Comparison of ENCODE assay signal across 20 cellular contexts in genomic region chr19:42360787-42361544, GRCh38. TPM values are rescaled to one million over a fixed set of nuclear protein-coding genes. Genes with fewer than 3 reads are reported as not detected.
DNase-seq lines count a peak whose midpoint lies in the region; ATAC-seq, FAIRE-seq and TF ChIP-seq lines count a peak whose summit lies in the region.
"Had no signal": no experiment of that assay in that cellular context is flagged by ENCODE, and none has a peak within 500 bp of the region (broad histone marks: within the 10 kb centered on the region; RNA-seq: fewer than 3 reads in every experiment).

No MANE protein-coding gene starts in this region.

- CTCF ChIA-PET in K562 (lab: Yijun Ruan, JAX; ENCODE audit: low intra/inter-chr PET ratio) = no interaction called here

- H3K9me3 ChIP-seq in BE2C (no peaks in the 10 kb centered on the region), K562 (replicated peaks; ENCODE audit: control insufficient read depth, insufficient read depth, low read depth, low read length) (peaks cover 2% of the 10 kb centered on the region; the same call in 1 of the 2 replicates)

- no peak overlapping the region for H3K4me3 Mint-ChIP-seq in memory B cell

- DNase-seq in BE2C = peak; percentile 39
- DNase-seq in H7 = peak; percentile 95
- DNase-seq in K562 (ENCODE audit: extremely low read depth in 1 of 4, low spot score in 3 of 4) = peak in 2 of 4 experiments; percentile 28 to 34
- DNase-seq in memory B cell (ENCODE audit: low spot score in 2 of 2) = no peak
- no peak for DNase-seq in NCI-H1048 (lab: John Stamatoyannopoulos, UW)
- DNase-seq: activated CD4-positive, alpha-beta T cell treated with anti-CD3 and anti-CD28 coated beads for 4 hours; KBM-7; NCI-H1092 treated with DMSO at 0.1 percent for 48 hours; NCI-H345; SIG-M5; stimulated activated CD4-positive, alpha-beta T cell treated with anti-CD3 and anti-CD28 coated beads, Interleukin-4, amount 100 ng/mL, for 1 hour had no signal

- no peak for TF ChIP-seq CTCF in BE2C (IDR thresholded peaks at IDR 0.05; ENCODE audit: low read depth, low read length)
- TF ChIP-seq CTCF in K562 (IDR thresholded peaks at IDR 0.05 in 2 of 3, conservative IDR thresholded peaks at IDR 0.05 in 1 of 3; ENCODE audit: insufficient read depth in 2 of 3, low read depth in 1 of 3, low read length in 3 of 3) = peak in 2 of 3 experiments; percentile 8 to 11; a peak in 1 of 6 replicates

- H3K36me3 ChIP-seq in BE2C = peaks cover 20% of the 10 kb centered on the region
- H3K36me3 ChIP-seq in H7 (replicated peaks; ENCODE audit: control insufficient read depth, insufficient read depth, low read length) = peaks cover 7% of the 10 kb centered on the region
- peaks cover 10% of the 10 kb centered on the region; the same call in 2 of the 3 replicates for H3K36me3 ChIP-seq in K562 (ENCODE audit: control insufficient read depth, insufficient read depth, low read length)

- H3K27ac Mint-ChIP-seq in memory B cell = peak overlapping the region; percentile 84

- no peaks in the 10 kb centered on the region; the same call in 1 of the 2 replicates for H3K4me1 ChIP-seq in BE2C
- peaks cover 0 to 23% of the 10 kb centered on the region in 2 experiments; a peak in 2 of 5 replicates for H3K4me1 ChIP-seq in K562 (replicated peaks in 1 of 2; ENCODE audit: control insufficient read depth in 2 of 2, insufficient read depth in 2 of 2, low read length in 2 of 2)

- peaks cover 1% of the 10 kb centered on the region for H3K9me3 Mint-ChIP-seq in memory B cell

- ATAC-seq in K562 = peak; percentile 69
- no peak for ATAC-seq in memory B cell (ENCODE audit: low read depth)
- no peak for ATAC-seq in GM18520 (IDR thresholded peaks at IDR 0.05; ENCODE audit: unreplicated experiment)
- ATAC-seq in HG02763 (IDR thresholded peaks at IDR 0.05; ENCODE audit: unreplicated experiment) = no peak
- no peak for ATAC-seq in esophagus mucosa
- ATAC-seq: left lobe of liver had no signal

- in situ Hi-C loops in K562 (cut with MboI) = no loop called here

- intact Hi-C loops in K562 (cut with micrococcal nuclease) = no loop called here

- WGBS in K562 (ENCODE audit: insufficient coverage, low coverage, missing lambda C conversion rate) = 68% methylated on average over 15 of the region's 16 CpGs

- no peak for TF ChIP-seq RAD21 in K562 (CRISPR knock-in tag; conservative IDR thresholded peaks at IDR 0.05 in 1 of 2, IDR thresholded peaks at IDR 0.05 in 1 of 2)

- POLR2A ChIA-PET in K562 (lab: Yijun Ruan, JAX) = interaction anchor here (0.6 to 1.2 kb wide), 2 partner anchors 18 to 63 kb away, joined by 3 to 6 read pairs; no protein-coding TSS in a partner anchor

- no peak for FAIRE-seq in K562 (lab: Jason Lieb, UNC)
- FAIRE-seq: GM18507, GM19239 had no signal

- H3K27me3 Mint-ChIP-seq in memory B cell = no peaks in the 10 kb centered on the region

- H3K4me1 Mint-ChIP-seq in memory B cell = peaks cover 30% of the 10 kb centered on the region

- no peaks in the 10 kb centered on the region for H3K9me1 ChIP-seq in K562 (ENCODE audit: control insufficient read depth, insufficient read depth, low read length)

- H3K4me2 ChIP-seq in K562 (ENCODE audit: insufficient read depth, low read length) = no peak overlapping the region
- H3K4me2 ChIP-seq: hepatocyte had no signal

- no peak overlapping the region for H3K27ac ChIP-seq in K562 (ENCODE audit: extremely low read depth, low read depth, low read length)
- H3K27ac ChIP-seq: hepatocyte had no signal

- H3K79me2 ChIP-seq in K562 (ENCODE audit: control insufficient read depth, insufficient read depth, low read length) = no peaks in the 10 kb centered on the region
- H3K79me2 ChIP-seq: hepatocyte had no signal

- H3K36me3 Mint-ChIP-seq in memory B cell = peaks cover 11% of the 10 kb centered on the region

- TF ChIP-seq EP300 in K562 (IDR thresholded peaks at IDR 0.05; ENCODE audit: low read length) = no peak

- H4K20me1 ChIP-seq in K562 (replicated peaks; ENCODE audit: control insufficient read depth, insufficient read depth, low read length) = no peaks in the 10 kb centered on the region

- H2AFZ ChIP-seq in K562 (ENCODE audit: low read depth, low read length) = no peak overlapping the region
- H2AFZ ChIP-seq: hepatocyte had no signal

- no TSS peak for BruUV-seq in K562 (replicated peaks; lab: Mats Ljungman, UMichigan)

- TF ChIP-seq POLR2A in K562 (conservative IDR thresholded peaks at IDR 0.05) = no peak

- no peaks in the 10 kb centered on the region for H3K27me3 ChIP-seq in BE2C
- no peaks in the 10 kb centered on the region for H3K27me3 ChIP-seq in H7 (ENCODE audit: control insufficient read depth, insufficient read depth, low read length)
- H3K27me3 ChIP-seq in K562 (ENCODE audit: control insufficient read depth in 2 of 2, insufficient read depth in 2 of 2, low read length in 2 of 2) = no peaks in the 10 kb centered on the region
- H3K27me3 ChIP-seq: hepatocyte had no signal

- H3K4me3 ChIP-seq in BE2C (ENCODE audit: low read depth, low read length) = no peak overlapping the region
- H3K4me3 ChIP-seq in H7 (ENCODE audit: insufficient read depth, low read depth, low read length) = no peak overlapping the region
- H3K4me3 ChIP-seq in K562 = no peak overlapping the region
- H3K4me3 ChIP-seq: hepatocyte had no signal

- H3K9ac ChIP-seq in K562 (ENCODE audit: insufficient read depth in 1 of 2, low read depth in 2 of 2, low read length in 2 of 2) = no peak overlapping the region

RNA-seq across cellular contexts. Expression of gene CNFN, which starts 29.1 kb away (rescaled TPM):
- polyA plus RNA-seq in BE2C (2012; ENCODE audit: insufficient read depth, insufficient read length, low read depth) = 1.5 TPM
- 7.8 and 11.5 TPM in 2 replicates for total RNA-seq in H7 (2014; rRNA removed; shearing (Covaris generic))
- total RNA-seq in K562 (2011; cell fraction: chromatin; rRNA removed; ENCODE audit: low replicate concordance) = not detected in 2 replicates
- not detected in 2 replicates for total RNA-seq in K562 (2011; cell fraction: nucleolus; rRNA removed)
- total RNA-seq in K562 (2011; cell fraction: nucleoplasm; rRNA removed) = not detected in 2 replicates
- total RNA-seq in K562 (2014; rRNA removed) (0.94 TPM in 1 of 2 replicates, not detected in the other), K562 (2014; rRNA removed; fragmentation: Illumina TruSeq; extraction: Trizol) (not detected in 2 replicates), K562 (2015; rRNA removed; fragmentation: Illumina TruSeq; extraction: Trizol) (not detected in 2 replicates), K562 (2021) (0.35 TPM in 1 of 2 replicates, not detected in the other), esophagus mucosa (1,078 TPM)
- polyA plus RNA-seq in K562 (2011; rRNA removed) (0.18 TPM in 1 of 2 replicates, not detected in the other), K562 (2014; fragmentation: Illumina TruSeq; extraction: Trizol) (0.47 TPM in 1 of 2 replicates, not detected in the other), K562 (2014; fragmentation: Nextera tagmentation; extraction: Ambion mirVana) (under 1 TPM in 1 of 2 experiments, not detected in 1; 0.18 TPM), K562 (2014; rRNA removed) (0.52 and 1.8 TPM in 2 replicates)
- polyA plus RNA-seq in K562 (2011; cell fraction: cytosol; rRNA removed) = 0.22 and 1.2 TPM in 2 replicates
- polyA plus RNA-seq in K562 (2011; cell fraction: nucleus; rRNA removed) = 0.33 TPM in 1 of 2 replicates, not detected in the other
- polyA plus RNA-seq in K562 (2012) = 0.66 and 0.79 TPM in 2 replicates
- polyA minus RNA-seq in K562 (2011; rRNA and poly(A)+ RNA removed) = not detected in 2 replicates
- not detected in 2 replicates for polyA minus RNA-seq in K562 (2011; cell fraction: cytosol; rRNA and poly(A)+ RNA removed)
- not detected in 2 replicates for polyA minus RNA-seq in K562 (2011; cell fraction: nucleus; rRNA and poly(A)+ RNA removed)
- total RNA-seq: fibroblast of lung, left lobe of liver, omental fat pad had no signal
- polyA plus RNA-seq: fibroblast of lung had no signal

RNA-seq across cellular contexts. Expression of gene MEGF8, which starts 35.5 kb away (rescaled TPM):
- 17.6 TPM for polyA plus RNA-seq in BE2C (2012; ENCODE audit: insufficient read depth, insufficient read length, low read depth)
- 26.1 and 33.4 TPM in 2 replicates for total RNA-seq in H7 (2014; rRNA removed; shearing (Covaris generic))
- total RNA-seq in K562 (2011; cell fraction: chromatin; rRNA removed; ENCODE audit: low replicate concordance) = 10.5 and 30.6 TPM in 2 replicates
- 29.2 and 30.2 TPM in 2 replicates for total RNA-seq in K562 (2011; cell fraction: nucleolus; rRNA removed)
- total RNA-seq in K562 (2011; cell fraction: nucleoplasm; rRNA removed) = 14.0 and 15.8 TPM in 2 replicates
- total RNA-seq in K562 (2014; rRNA removed) = 3.8 and 4.5 TPM in 2 replicates
- 1.5 and 1.8 TPM in 2 replicates for total RNA-seq in K562 (2014; rRNA removed; fragmentation: Illumina TruSeq; extraction: Trizol)
- 3.0 and 3.4 TPM in 2 replicates for total RNA-seq in K562 (2015; rRNA removed; fragmentation: Illumina TruSeq; extraction: Trizol)
- total RNA-seq in K562 (2021) = 10.0 and 13.1 TPM in 2 replicates
- polyA plus RNA-seq in K562 (2011; rRNA removed) = 1.9 and 2.1 TPM in 2 replicates
- polyA plus RNA-seq in K562 (2011; cell fraction: cytosol; rRNA removed) = 1.8 and 3.8 TPM in 2 replicates
- polyA plus RNA-seq in K562 (2011; cell fraction: nucleus; rRNA removed) = 5.9 and 11.6 TPM in 2 replicates
- polyA plus RNA-seq in K562 (2012) = 6.5 and 11.3 TPM in 2 replicates
- polyA plus RNA-seq in K562 (2014; fragmentation: Illumina TruSeq; extraction: Trizol) = 3.9 and 4.6 TPM in 2 replicates
- under 1 TPM; 0.28 to 0.34 TPM for polyA plus RNA-seq in K562 (2014; fragmentation: Nextera tagmentation; extraction: Ambion mirVana)
- 4.5 and 4.7 TPM in 2 replicates for polyA plus RNA-seq in K562 (2014; rRNA removed)
- 2.1 and 2.6 TPM in 2 replicates for polyA minus RNA-seq in K562 (2011; rRNA and poly(A)+ RNA removed)
- 8.0 and 10.0 TPM in 2 replicates for polyA minus RNA-seq in K562 (2011; cell fraction: cytosol; rRNA and poly(A)+ RNA removed)
- 7.9 and 8.1 TPM in 2 replicates for polyA minus RNA-seq in K562 (2011; cell fraction: nucleus; rRNA and poly(A)+ RNA removed)
- 8.1 TPM for total RNA-seq in esophagus mucosa

RNA-seq across cellular contexts. Expression of gene TMEM145, which starts 47.9 kb away (rescaled TPM):
- 184 TPM for polyA plus RNA-seq in BE2C (2012; ENCODE audit: insufficient read depth, insufficient read length, low read depth)
- total RNA-seq in H7 (2014; rRNA removed; shearing (Covaris generic)) = 0.38 and 0.41 TPM in 2 replicates
- 4.7 and 17.0 TPM in 2 replicates for total RNA-seq in K562 (2011; cell fraction: chromatin; rRNA removed; ENCODE audit: low replicate concordance)
- 7.8 and 16.2 TPM in 2 replicates for total RNA-seq in K562 (2011; cell fraction: nucleolus; rRNA removed)
- total RNA-seq in K562 (2011; cell fraction: nucleoplasm; rRNA removed) = 4.7 and 8.2 TPM in 2 replicates
- total RNA-seq in K562 (2014; rRNA removed) (0.61 TPM in 1 of 2 replicates, not detected in the other), K562 (2014; rRNA removed; fragmentation: Illumina TruSeq; extraction: Trizol) (0.80 and 0.83 TPM in 2 replicates), K562 (2015; rRNA removed; fragmentation: Illumina TruSeq; extraction: Trizol) (0.75 and 0.94 TPM in 2 replicates), K562 (2021) (2.8 and 5.5 TPM in 2 replicates), esophagus mucosa (0.20 TPM)
- polyA plus RNA-seq in K562 (2011; rRNA removed) (1.3 and 1.8 TPM in 2 replicates), K562 (2014; fragmentation: Illumina TruSeq; extraction: Trizol) (1.8 and 2.0 TPM in 2 replicates), K562 (2014; fragmentation: Nextera tagmentation; extraction: Ambion mirVana) (not detected), K562 (2014; rRNA removed) (3.0 and 4.1 TPM in 2 replicates)
- 0.54 and 0.77 TPM in 2 replicates for polyA plus RNA-seq in K562 (2011; cell fraction: cytosol; rRNA removed)
- 16.6 and 17.9 TPM in 2 replicates for polyA plus RNA-seq in K562 (2011; cell fraction: nucleus; rRNA removed)
- 0.91 and 2.6 TPM in 2 replicates for polyA plus RNA-seq in K562 (2012)
- 1.9 and 2.4 TPM in 2 replicates for polyA minus RNA-seq in K562 (2011; rRNA and poly(A)+ RNA removed)
- polyA minus RNA-seq in K562 (2011; cell fraction: cytosol; rRNA and poly(A)+ RNA removed) = 4.5 TPM in 1 of 2 replicates, not detected in the other
- 6.6 and 11.7 TPM in 2 replicates for polyA minus RNA-seq in K562 (2011; cell fraction: nucleus; rRNA and poly(A)+ RNA removed)
- total RNA-seq: left lobe of liver had no signal
- polyA plus RNA-seq: hepatocyte had no signal

RNA-seq across cellular contexts. Expression of gene PAFAH1B3, which starts 58.5 kb away (rescaled TPM):
- 171 TPM for polyA plus RNA-seq in BE2C (2012; ENCODE audit: insufficient read depth, insufficient read length, low read depth)
- total RNA-seq in H7 (2014; rRNA removed; shearing (Covaris generic)) = 96.5 and 152 TPM in 2 replicates
- total RNA-seq in K562 (2011; cell fraction: chromatin; rRNA removed; ENCODE audit: low replicate concordance) = 3.9 and 24.8 TPM in 2 replicates
- total RNA-seq in K562 (2011; cell fraction: nucleolus; rRNA removed) = 45.0 and 47.0 TPM in 2 replicates
- total RNA-seq in K562 (2011; cell fraction: nucleoplasm; rRNA removed) = 16.6 and 17.6 TPM in 2 replicates
- total RNA-seq in K562 (2014; rRNA removed) = 114 and 146 TPM in 2 replicates
- total RNA-seq in K562 (2014; rRNA removed; fragmentation: Illumina TruSeq; extraction: Trizol) = 28.7 and 48.0 TPM in 2 replicates
- total RNA-seq in K562 (2015; rRNA removed; fragmentation: Illumina TruSeq; extraction: Trizol) = 78.9 and 81.0 TPM in 2 replicates
- total RNA-seq in K562 (2021) = 130 and 138 TPM in 2 replicates
- 27.5 and 40.8 TPM in 2 replicates for polyA plus RNA-seq in K562 (2011; rRNA removed)
- polyA plus RNA-seq in K562 (2011; cell fraction: cytosol; rRNA removed) = 71.5 and 165 TPM in 2 replicates
- polyA plus RNA-seq in K562 (2011; cell fraction: nucleus; rRNA removed) = 47.4 and 73.9 TPM in 2 replicates
- polyA plus RNA-seq in K562 (2012) = 83.4 and 102 TPM in 2 replicates
- polyA plus RNA-seq in K562 (2014; fragmentation: Illumina TruSeq; extraction: Trizol) = 96.7 and 113 TPM in 2 replicates
- 10 to 100 TPM; 10.5 to 23.5 TPM for polyA plus RNA-seq in K562 (2014; fragmentation: Nextera tagmentation; extraction: Ambion mirVana)
- 79.6 and 80.6 TPM in 2 replicates for polyA plus RNA-seq in K562 (2014; rRNA removed)
- 20.7 and 34.8 TPM in 2 replicates for polyA minus RNA-seq in K562 (2011; rRNA and poly(A)+ RNA removed)
- polyA minus RNA-seq in K562 (2011; cell fraction: cytosol; rRNA and poly(A)+ RNA removed) = 70.3 and 71.1 TPM in 2 replicates
- 16.8 and 18.9 TPM in 2 replicates for polyA minus RNA-seq in K562 (2011; cell fraction: nucleus; rRNA and poly(A)+ RNA removed)
- 32.5 TPM for total RNA-seq in esophagus mucosa

RNA-seq across cellular contexts. Expression of gene PRR19, which starts 59.0 kb away (rescaled TPM):
- 3.1 TPM for polyA plus RNA-seq in BE2C (2012; ENCODE audit: insufficient read depth, insufficient read length, low read depth)
- total RNA-seq in H7 (2014; rRNA removed; shearing (Covaris generic)) = 3.3 and 5.2 TPM in 2 replicates
- total RNA-seq in K562 (2011; cell fraction: chromatin; rRNA removed; ENCODE audit: low replicate concordance) = 0.30 and 0.67 TPM in 2 replicates
- 0.39 and 0.83 TPM in 2 replicates for total RNA-seq in K562 (2011; cell fraction: nucleolus; rRNA removed)
- total RNA-seq in K562 (2011; cell fraction: nucleoplasm; rRNA removed) = 0.76 and 0.81 TPM in 2 replicates
- total RNA-seq in K562 (2014; rRNA removed) = 0.54 and 1.1 TPM in 2 replicates
- 0.11 and 0.32 TPM in 2 replicates for total RNA-seq in K562 (2014; rRNA removed; fragmentation: Illumina TruSeq; extraction: Trizol)
- 0.94 and 1.1 TPM in 2 replicates for total RNA-seq in K562 (2015; rRNA removed; fragmentation: Illumina TruSeq; extraction: Trizol)
- 1.6 and 1.8 TPM in 2 replicates for total RNA-seq in K562 (2021)
- 0.24 and 0.34 TPM in 2 replicates for polyA plus RNA-seq in K562 (2011; rRNA removed)
- 0.41 and 2.0 TPM in 2 replicates for polyA plus RNA-seq in K562 (2011; cell fraction: cytosol; rRNA removed)
- 0.21 and 0.77 TPM in 2 replicates for polyA plus RNA-seq in K562 (2011; cell fraction: nucleus; rRNA removed)
- 1.4 and 1.7 TPM in 2 replicates for polyA plus RNA-seq in K562 (2012)
- 1.0 and 1.9 TPM in 2 replicates for polyA plus RNA-seq in K562 (2014; fragmentation: Illumina TruSeq; extraction: Trizol)
- polyA plus RNA-seq in K562 (2014; fragmentation: Nextera tagmentation; extraction: Ambion mirVana) = under 1 TPM; 0.10 to 0.18 TPM
- 0.73 and 1.6 TPM in 2 replicates for polyA plus RNA-seq in K562 (2014; rRNA removed)
- 0.15 and 0.32 TPM in 2 replicates for polyA minus RNA-seq in K562 (2011; rRNA and poly(A)+ RNA removed)
- polyA minus RNA-seq in K562 (2011; cell fraction: cytosol; rRNA and poly(A)+ RNA removed) = 1.2 TPM in 1 of 2 replicates, not detected in the other
- 0.40 TPM in 1 of 2 replicates, not detected in the other for polyA minus RNA-seq in K562 (2011; cell fraction: nucleus; rRNA and poly(A)+ RNA removed)
- total RNA-seq in esophagus mucosa = 0.84 TPM

Comparison
In these comparisons a context has a peak if more than half of its experiments do, and no peak if none do; other contexts are left out.
1. DNase-seq: peak in BE2C (single experiment) and H7 (single experiment); none in memory B cell (0 of 2) and NCI-H1048 (single experiment).
2. RNA of gene CNFN, which starts 29.1 kb away (total RNA-seq): 1,078 TPM in esophagus mucosa (single experiment); 7.8 to 11.5 TPM in H7 and 0.35 to 0.94 TPM in K562; every median in the first group is over 10 times any median in the second.